Comparison of ENCODE assay signal across 20 cellular contexts in genomic region chr12:110640275-110641025, GRCh38. TPM values are rescaled to one million over a fixed set of nuclear protein-coding genes. Genes with fewer than 3 reads are reported as not detected.
DNase-seq lines count a peak whose midpoint lies in the region; TF ChIP-seq lines count a peak whose summit lies in the region.
"Had no signal": no experiment of that assay in that cellular context is flagged by ENCODE, and none has a peak within 500 bp of the region (broad histone marks: within the 10 kb centered on the region; RNA-seq: fewer than 3 reads in every experiment).

No MANE protein-coding gene starts in this region.

- no peak overlapping the region for H2AFZ ChIP-seq in smooth muscle cell (ENCODE audit: low read depth)
- H2AFZ ChIP-seq: GM23248, parathyroid adenoma had no signal

- H3F3A ChIP-seq in smooth muscle cell (ENCODE audit: low read depth): no peaks in the 10 kb centered on the region

- DNase-seq in G401 (ENCODE audit: low spot score): peak; percentile 10
- DNase-seq in caudate nucleus (lab: John Stamatoyannopoulos, UW): peak in 11 of 61 donors; percentile 5 to 63 (median 19)
- DNase-seq in inferior parietal cortex (ENCODE audit: extremely low spot score): peak; percentile 20
- no peak for DNase-seq in smooth muscle cell (lab: John Stamatoyannopoulos, UW; ENCODE audit: unreplicated experiment)
- DNase-seq in sigmoid colon: no peak
- DNase-seq in effector CD8-positive, alpha-beta T cell (lab: John Stamatoyannopoulos, UW): no peak
- no peak for DNase-seq in adrenal gland
- no peak for DNase-seq in dedifferentiated amniotic fluid mesenchymal stem cell (ENCODE audit: extremely low spot score)
- DNase-seq: activated CD4-positive, CD25-positive, alpha-beta regulatory T cell treated with anti-CD3 and anti-CD28 coated beads, Interleukin-2, amount 50 U/mL, for 72 hours; activated effector memory CD4-positive, alpha-beta T cell treated with anti-CD3 and anti-CD28 coated beads, Interleukin-2, amount 50 U/mL, for 16 hours; aorta; glutamatergic neuron; NCI-H1694 treated with DMSO at 0.1 percent for 48 hours; NCI-H510A; SJCRH30; stimulated activated CD4-positive, alpha-beta T cell treated with anti-CD3 and anti-CD28 coated beads, Interleukin-12 subunit alpha, Interleukin-12 subunit beta, amount 100 ng/mL, for 4 hours; stimulated activated naive CD4-positive, alpha-beta T cell treated with Interleukin-2 at 50 U/mL for 16 hours; T-helper 2 cell had no signal

- H3K4me1 ChIP-seq in smooth muscle cell (ENCODE audit: low read depth): peaks cover 14% of the 10 kb centered on the region
- peaks cover 0 to 33% (median 15%) of the 10 kb centered on the region in 4 donors for H3K4me1 ChIP-seq in sigmoid colon
- H3K4me1 ChIP-seq in adrenal gland (replicated peaks in 1 of 2): no peaks in the 10 kb centered on the region
- H3K4me1 ChIP-seq: parathyroid adenoma had no signal

- WGBS in smooth muscle cell (ENCODE audit: low lambda C conversion rate): 93% methylated on average over 15 of the region's 15 CpGs
- WGBS in sigmoid colon, 2 donors: 89 to 93% methylated on average over 15 of the region's 15 CpGs
- 93 to 97% (median 95%) methylated on average over 15 of the region's 15 CpGs for WGBS in adrenal gland, 4 donors

- no peak overlapping the region for H3K4me2 ChIP-seq in smooth muscle cell

- in situ Hi-C loops in G401 (cut with HindIII; ENCODE audit: low sequenced_read_pairs): no loop called here

- TF ChIP-seq POLR2A in sigmoid colon (IDR thresholded peaks at IDR 0.05): no peak
- no peak for TF ChIP-seq POLR2A in adrenal gland (IDR thresholded peaks at IDR 0.05)

- no peak for TF ChIP-seq EP300 in sigmoid colon (IDR thresholded peaks at IDR 0.05)

- intact Hi-C loops in sigmoid colon (cut with DNase I): no loop called here
- intact Hi-C loops in adrenal gland (cut with DNase I): no loop called here

- H3K9ac ChIP-seq in smooth muscle cell (ENCODE audit: low read depth): no peak overlapping the region
- H3K9ac ChIP-seq: GM23248, parathyroid adenoma had no signal

- H3K79me2 ChIP-seq in smooth muscle cell (ENCODE audit: low read depth): no peaks in the 10 kb centered on the region
- H3K79me2 ChIP-seq: parathyroid adenoma had no signal

- no peak for TF ChIP-seq CTCF in smooth muscle cell (IDR thresholded peaks at IDR 0.05; ENCODE audit: borderline replicate concordance, insufficient read depth, poor library complexity, severe bottlenecking)
- TF ChIP-seq CTCF in sigmoid colon (IDR thresholded peaks at IDR 0.05): no peak
- TF ChIP-seq CTCF in adrenal gland (IDR thresholded peaks at IDR 0.05): no peak

- H3K27ac ChIP-seq in caudate nucleus (ENCODE audit: low read depth, low read length): peak overlapping the region; percentile 78
- peak overlapping the region; percentile 74 for H3K27ac ChIP-seq in smooth muscle cell (ENCODE audit: low read depth)
- peak overlapping the region in 1 of 4 donors; percentile 51 for H3K27ac ChIP-seq in sigmoid colon
- H3K27ac ChIP-seq in adrenal gland: no peak overlapping the region
- H3K27ac ChIP-seq: parathyroid adenoma had no signal

- H3K27me3 ChIP-seq in smooth muscle cell (ENCODE audit: low read depth) (no peaks in the 10 kb centered on the region), sigmoid colon (no peaks in the 10 kb centered on the region), adrenal gland (no peaks in the 10 kb centered on the region)
- H3K27me3 ChIP-seq: SJCRH30 had no signal

- no peak overlapping the region for H3K4me3 ChIP-seq in smooth muscle cell
- no peak overlapping the region for H3K4me3 ChIP-seq in sigmoid colon
- H3K4me3 ChIP-seq in adrenal gland: no peak overlapping the region
- H3K4me3 ChIP-seq: GM23248, SJCRH30 had no signal

- H3K36me3 ChIP-seq in smooth muscle cell (ENCODE audit: low read depth) (no peaks in the 10 kb centered on the region), sigmoid colon (peaks cover 0 to 11% (median 3%) of the 10 kb centered on the region in 4 donors), adrenal gland (replicated peaks in 1 of 2) (peaks cover 0 to 7% of the 10 kb centered on the region in 2 donors)
- H3K36me3 ChIP-seq: SJCRH30 had no signal

- no peaks in the 10 kb centered on the region for H4K20me1 ChIP-seq in smooth muscle cell (ENCODE audit: low read depth)

- H3K9me3 ChIP-seq in smooth muscle cell (replicated peaks; ENCODE audit: low read depth) (no peaks in the 10 kb centered on the region), sigmoid colon (no peaks in the 10 kb centered on the region), adrenal gland (replicated peaks in 1 of 3) (no peaks in the 10 kb centered on the region)
- H3K9me3 ChIP-seq: SJCRH30 had no signal

RNA-seq across cellular contexts. Expression of gene TCTN1, which starts 26.5 kb away (rescaled TPM):
- 24.8 and 28.4 TPM in 2 replicates for total RNA-seq in G401 (2014; rRNA removed; shearing (Covaris generic))
- total RNA-seq in smooth muscle cell: 26.4 and 28.4 TPM in 2 replicates
- 22.5 and 26.2 TPM in 2 replicates for polyA plus RNA-seq in smooth muscle cell
- total RNA-seq in sigmoid colon: 10 to 100 TPM; 34.6 to 38.6 (median 35.6) TPM
- polyA plus RNA-seq in sigmoid colon: 1 to 10 TPM in 2 of 3 donors, under 1 TPM in 1; 0.92 to 8.7 (median 6.6) TPM
- total RNA-seq in adrenal gland: 10 to 100 TPM; 37.3 to 79.4 (median 49.7) TPM
- polyA plus RNA-seq in adrenal gland: 100 to 1,000 TPM in 2 of 3 donors, 10 to 100 TPM in 1; 69.3 to 174 (median 142) TPM

RNA-seq across cellular contexts. Expression of gene HVCN1, which starts 48.5 kb away (rescaled TPM):
- not detected in 2 replicates for total RNA-seq in G401 (2014; rRNA removed; shearing (Covaris generic))
- total RNA-seq in smooth muscle cell (4.6 and 8.3 TPM in 2 replicates), sigmoid colon (1 to 10 TPM; 3.8 to 9.7 (median 6.6) TPM), adrenal gland (10 to 100 TPM in 5 of 8 donors, 1 to 10 TPM in 3; 6.5 to 71.0 (median 12.7) TPM)
- polyA plus RNA-seq in smooth muscle cell (5.3 and 5.5 TPM in 2 replicates), sigmoid colon (10 to 100 TPM in 1 of 3 donors, 1 to 10 TPM in 2; 1.8 to 26.3 (median 4.2) TPM), adrenal gland (10 to 100 TPM in 1 of 3 donors, 1 to 10 TPM in 2; 5.7 to 41.3 (median 6.5) TPM)

RNA-seq across cellular contexts. Expression of gene PPTC7, which starts 57.3 kb away (rescaled TPM):
- 11.7 and 15.3 TPM in 2 replicates for total RNA-seq in G401 (2014; rRNA removed; shearing (Covaris generic))
- total RNA-seq in smooth muscle cell (8.9 and 9.4 TPM in 2 replicates), sigmoid colon (10 to 100 TPM; 19.4 to 30.3 (median 22.5) TPM), adrenal gland (10 to 100 TPM; 13.9 to 29.9 (median 23.5) TPM)
- polyA plus RNA-seq in smooth muscle cell (3.6 and 4.5 TPM in 2 replicates), sigmoid colon (10 to 100 TPM; 16.1 to 24.5 (median 18.6) TPM), adrenal gland (10 to 100 TPM in 1 of 3 donors, 1 to 10 TPM in 2; 7.1 to 43.4 (median 7.9) TPM)

Comparison
In these comparisons a context has a peak if more than half of its experiments do, and no peak if none do; other contexts are left out.
1. DNase-seq: peak in G401 (single experiment) and inferior parietal cortex (single experiment); none in smooth muscle cell (single experiment), sigmoid colon (single experiment), effector CD8-positive, alpha-beta T cell (single experiment), adrenal gland (0 of 7) and dedifferentiated amniotic fluid mesenchymal stem cell (single experiment).
2. H3K27ac ChIP-seq: peak in caudate nucleus (single experiment) and smooth muscle cell (single experiment); none in adrenal gland (0 of 5).